In genomic region chr7:106117767-106118544, GRCh38 we compare ENCODE assay signal across 17 cellular contexts.
"Had no signal": no experiment of that assay in that cellular context is flagged by ENCODE, and none has a peak within 500 bp of the region (broad histone marks: within the 10 kb centered on the region; RNA-seq: fewer than 3 reads in every experiment).

No MANE protein-coding gene starts in this region.

- H3K9me3 Mint-ChIP-seq: activated naive CD4-positive, alpha-beta T cell treated with anti-CD3 and anti-CD28 coated beads, Interleukin-2, amount 10 ng/mL, durations not matched to agents 7 days and 5 days; activated T-helper 2 cell treated with anti-CD3 and anti-CD28 coated beads, Interferon-gamma antibody, Interleukin-2, Interleukin-4, amounts not matched to agents 10 μg/mL and 5 μg/mL and 100 μg/mL, durations not matched to agents 14 hours and 24 hours and 36 hours; central memory CD8-positive, alpha-beta T cell; immature natural killer cell; stimulated activated effector memory CD8-positive, alpha-beta T cell treated with anti-CD3 and anti-CD28 coated beads, Interleukin-12 subunit alpha, Interleukin-12 subunit beta, amount 100 ng/mL, for 72 hours; T-helper 1 cell treated with Interleukin-12 subunit alpha and Interleukin-12 subunit beta and Interleukin-4 antibody, amounts not matched to agents 30 μg/mL and 1 μg/mL, for 36 hours; type B pancreatic cell had no signal

- H3K27me3 ChIP-seq: adrenal gland, ovary had no signal

- ATAC-seq: mucosa of descending colon; stimulated activated effector memory CD8-positive, alpha-beta T cell treated with anti-CD3 and anti-CD28 coated beads, Interleukin-12 subunit alpha, Interleukin-12 subunit beta, amount 100 ng/mL, for 72 hours had no signal

- H3K4me1 Mint-ChIP-seq: central memory CD8-positive, alpha-beta T cell; stimulated activated effector memory CD8-positive, alpha-beta T cell treated with anti-CD3 and anti-CD28 coated beads, Interleukin-12 subunit alpha, Interleukin-12 subunit beta, amount 100 ng/mL, for 72 hours had no signal

- DNase-seq: activated CD4-positive, alpha-beta T cell treated with anti-CD3 and anti-CD28 coated beads, Interleukin-2, amount 50 U/mL, for 1 hour; activated CD4-positive, CD25-positive, alpha-beta regulatory T cell; activated naive CD4-positive, alpha-beta T cell treated with anti-CD3 and anti-CD28 coated beads, Interleukin-2, amount 10 ng/mL, durations not matched to agents 7 days and 5 days; adrenal gland; effector memory CD4-positive, alpha-beta T cell; immature natural killer cell; mucosa of descending colon; nephron progenitor cell; ovary; substantia nigra had no signal

- H3K4me1 ChIP-seq: adrenal gland had no signal

- H3K27ac Mint-ChIP-seq: activated naive CD4-positive, alpha-beta T cell treated with anti-CD3 and anti-CD28 coated beads, Interleukin-2, amount 10 ng/mL, durations not matched to agents 7 days and 5 days; activated T-helper 2 cell treated with anti-CD3 and anti-CD28 coated beads, Interferon-gamma antibody, Interleukin-2, Interleukin-4, amounts not matched to agents 10 μg/mL and 5 μg/mL and 100 μg/mL, durations not matched to agents 14 hours and 24 hours and 36 hours; immature natural killer cell; nephron progenitor cell; stimulated activated effector memory CD8-positive, alpha-beta T cell treated with anti-CD3 and anti-CD28 coated beads, Interleukin-12 subunit alpha, Interleukin-12 subunit beta, amount 100 ng/mL, for 72 hours; T-helper 1 cell treated with Interleukin-12 subunit alpha and Interleukin-12 subunit beta and Interleukin-4 antibody, amounts not matched to agents 30 μg/mL and 1 μg/mL, for 36 hours; type B pancreatic cell had no signal

- H3K36me3 ChIP-seq: adrenal gland, ovary had no signal

- H3K4me3 Mint-ChIP-seq: activated naive CD4-positive, alpha-beta T cell treated with anti-CD3 and anti-CD28 coated beads, Interleukin-2, amount 10 ng/mL, durations not matched to agents 7 days and 5 days; central memory CD8-positive, alpha-beta T cell; immature natural killer cell; nephron progenitor cell; stimulated activated effector memory CD8-positive, alpha-beta T cell treated with anti-CD3 and anti-CD28 coated beads, Interleukin-12 subunit alpha, Interleukin-12 subunit beta, amount 100 ng/mL, for 72 hours; T-helper 1 cell treated with Interleukin-12 subunit alpha and Interleukin-12 subunit beta and Interleukin-4 antibody, amounts not matched to agents 30 μg/mL and 1 μg/mL, for 36 hours; type B pancreatic cell had no signal

- H3K36me3 Mint-ChIP-seq: activated naive CD4-positive, alpha-beta T cell treated with anti-CD3 and anti-CD28 coated beads, Interleukin-2, amount 10 ng/mL, durations not matched to agents 7 days and 5 days; stimulated activated effector memory CD8-positive, alpha-beta T cell treated with anti-CD3 and anti-CD28 coated beads, Interleukin-12 subunit alpha, Interleukin-12 subunit beta, amount 100 ng/mL, for 72 hours; type B pancreatic cell had no signal

- H3K4me3 ChIP-seq: adrenal gland, mucosa of descending colon, ovary, smooth muscle cell had no signal

- H3K27me3 Mint-ChIP-seq: activated naive CD4-positive, alpha-beta T cell treated with anti-CD3 and anti-CD28 coated beads, Interleukin-2, amount 10 ng/mL, durations not matched to agents 7 days and 5 days; central memory CD8-positive, alpha-beta T cell had no signal

- H3K9me3 ChIP-seq: adrenal gland, mucosa of descending colon, ovary had no signal

- H3K27ac ChIP-seq: adrenal gland, epithelial cell of prostate, ovary had no signal

- H3K4me2 ChIP-seq: smooth muscle cell had no signal
